Comparison of ENCODE assay signal across 6 cellular contexts in genomic region chr12:71169286-71169685, GRCh38. TPM values are rescaled to one million over a fixed set of nuclear protein-coding genes. Genes with fewer than 3 reads are reported as not detected.
"Had no signal": no experiment of that assay in that cellular context is flagged by ENCODE, and none has a peak within 500 bp of the region (broad histone marks: within the 10 kb centered on the region; RNA-seq: fewer than 3 reads in every experiment).

No MANE protein-coding gene starts in this region.

- H3K4me3 ChIP-seq: K562 had no signal

- ATAC-seq: HepG2, K562 had no signal

- DNase-seq: IMR-90, KBM-7, KG1 had no signal

RNA-seq across cellular contexts. Expression of gene TSPAN8, which starts 11.5 kb away (rescaled TPM):
- total RNA-seq: HT1080, IMR-90 had no signal
